ENCODE assay signal across 10 cellular contexts in genomic region chr12:108234155-108234554, GRCh38.
DNase-seq lines count a peak whose midpoint lies in the region; ATAC-seq and TF ChIP-seq lines count a peak whose summit lies in the region.
"Had no signal": no experiment of that assay in that cellular context is flagged by ENCODE, and none has a peak within 500 bp of the region (broad histone marks: within the 10 kb centered on the region; RNA-seq: fewer than 3 reads in every experiment).

No MANE protein-coding gene starts in this region.

- H3K4me3 ChIP-seq in AG10803 (ENCODE audit: low read length), result no peak overlapping the region

- ATAC-seq in GM19328 (IDR thresholded peaks at IDR 0.05; ENCODE audit: unreplicated experiment) (no peak), GM18867 (IDR thresholded peaks at IDR 0.05; ENCODE audit: unreplicated experiment) (no peak)

- in situ Hi-C loops in GM13976 (cut with MboI; ENCODE audit: low sequenced_read_pairs, unreplicated experiment), result no loop called here

- TF ChIP-seq CTCF in AG10803 (conservative IDR thresholded peaks at IDR 0.05; ENCODE audit: low read length) (peak; percentile 40), GM13976 (IDR thresholded peaks at IDR 0.05; ENCODE audit: borderline replicate concordance, control extremely low read depth, extremely low read depth, insufficient read depth, missing control alignments) (peak; percentile 38)

- DNase-seq in AG10803 (ENCODE audit: low read depth) (peak; percentile 22), GM13976 (ENCODE audit: low spot score) (no peak), dermis blood vessel endothelial cell (peak; percentile 35), medulla oblongata (ENCODE audit: extremely low spot score) (peak; percentile 40), DMS114 treated with DMSO at 0.1 percent for 48 hours (lab: John Stamatoyannopoulos, UW; ENCODE audit: unreplicated experiment) (no peak), SW480 (ENCODE audit: low spot score) (no peak)
- DNase-seq: C1 segment of cervical spinal cord, NCI-H1436 had no signal

Comparison
In these comparisons a context has a peak if more than half of its experiments do, and no peak if none do; other contexts are left out.
1. DNase-seq: peak in AG10803 (single experiment), dermis blood vessel endothelial cell (single experiment) and medulla oblongata (single experiment); none in GM13976 (single experiment), DMS114 treated with DMSO at 0.1 percent for 48 hours (single experiment) and SW480 (single experiment).